ENCODE assay signal across 9 cellular contexts in genomic region chr1:2322065-2322571, GRCh38.
A peak's percentile ranks its signal among the peaks of the same experiment; 100 is the strongest.
DNase-seq lines count a peak whose midpoint lies in the region; ATAC-seq, FAIRE-seq and TF ChIP-seq lines count a peak whose summit lies in the region.
"Had no signal": no experiment of that assay in that cellular context is flagged by ENCODE, and none has a peak within 500 bp of the region (broad histone marks: within the 10 kb centered on the region; RNA-seq: fewer than 3 reads in every experiment).

No MANE protein-coding gene starts in this region.

- peak overlapping the region; percentile 41 for H3K4me3 Mint-ChIP-seq in chondrocyte (ENCODE audit: unreplicated experiment)
- H3K4me3 Mint-ChIP-seq in T-helper 2 cell treated with Interferon-gamma antibody and Interleukin-4, amounts not matched to agents 5 μg/mL and 100 μg/mL, for 36 hours = no peak overlapping the region

- peak overlapping the region; percentile 100 for H3K27ac Mint-ChIP-seq in chondrocyte (ENCODE audit: unreplicated experiment)
- H3K27ac Mint-ChIP-seq in T-helper 2 cell treated with Interferon-gamma antibody and Interleukin-4, amounts not matched to agents 5 μg/mL and 100 μg/mL, for 36 hours = no peak overlapping the region

- peak; percentile 39 for ATAC-seq in left colon
- ATAC-seq: Panc1 had no signal

- TF ChIP-seq CTCF in chondrocyte (IDR thresholded peaks at IDR 0.05) = peak; percentile 51

- no peak for FAIRE-seq in GM12891 (lab: Jason Lieb, UNC)

- H3K4me3 ChIP-seq in skin epidermis = no peak overlapping the region

- no peak for TF ChIP-seq POLR2A in GM12891 (IDR thresholded peaks at IDR 0.05; ENCODE audit: low read depth, low read length)

- H3K4me1 Mint-ChIP-seq in chondrocyte (ENCODE audit: low read depth) = peaks cover 37% of the 10 kb centered on the region
- peaks cover under 1% of the 10 kb centered on the region for H3K4me1 Mint-ChIP-seq in T-helper 2 cell treated with Interferon-gamma antibody and Interleukin-4, amounts not matched to agents 5 μg/mL and 100 μg/mL, for 36 hours (ENCODE audit: low read depth)

- no peaks in the 10 kb centered on the region for H3K36me3 Mint-ChIP-seq in chondrocyte (ENCODE audit: low read depth)
- peaks cover 1% of the 10 kb centered on the region for H3K36me3 Mint-ChIP-seq in T-helper 2 cell treated with Interferon-gamma antibody and Interleukin-4, amounts not matched to agents 5 μg/mL and 100 μg/mL, for 36 hours (ENCODE audit: low read depth)

- no peaks in the 10 kb centered on the region for H3K27me3 Mint-ChIP-seq in chondrocyte (ENCODE audit: low read depth)
- peaks cover 3% of the 10 kb centered on the region for H3K27me3 Mint-ChIP-seq in T-helper 2 cell treated with Interferon-gamma antibody and Interleukin-4, amounts not matched to agents 5 μg/mL and 100 μg/mL, for 36 hours (ENCODE audit: low read depth)

- intact Hi-C loops in left colon (cut with DNase I, micrococcal nuclease) = no loop called here

- peak overlapping the region in 18 of 21 experiments; percentile 33 to 90 (median 62) for H3K27ac ChIP-seq in skin epidermis

- DNase-seq in HPDE6-E6E7 (ENCODE audit: extremely low spot score) (peak; percentile 42), chondrocyte (ENCODE audit: low spot score) (no peak), left colon (no peak), CD1c-positive myeloid dendritic cell (ENCODE audit: extremely low spot score) (no peak), NCI-H1694 treated with DMSO at 0.1 percent for 48 hours (lab: John Stamatoyannopoulos, UW) (no peak), GM12891 (ENCODE audit: insufficient read length, low spot score) (no peak)
- no peak for DNase-seq in T-helper 2 cell treated with Interferon-gamma antibody and Interleukin-4, amounts not matched to agents 5 μg/mL and 100 μg/mL, for 36 hours (ENCODE audit: low spot score)

- no peaks in the 10 kb centered on the region for H3K9me3 Mint-ChIP-seq in chondrocyte (ENCODE audit: low read depth)
- H3K9me3 Mint-ChIP-seq in T-helper 2 cell treated with Interferon-gamma antibody and Interleukin-4, amounts not matched to agents 5 μg/mL and 100 μg/mL, for 36 hours = no peaks in the 10 kb centered on the region

TF ChIP-seq in GM12891, 5 proteins besides CTCF, POLR2A, EP300 and RAD21:
- TF ChIP-seq PAX5 (IDR thresholded peaks at IDR 0.05; ENCODE audit: insufficient read depth, low read length, severe bottlenecking) (no peak), POLR2AphosphoS5 (IDR thresholded peaks at IDR 0.05; ENCODE audit: low read depth, low read length) (no peak), POU2F2 (IDR thresholded peaks at IDR 0.05; ENCODE audit: low read depth, low read length) (no peak), SPI1 (IDR thresholded peaks at IDR 0.05; ENCODE audit: low read depth, low read length) (no peak), TAF1 (IDR thresholded peaks at IDR 0.05; ENCODE audit: low read depth, low read length) (no peak)
